Comparison of ENCODE assay signal across 1 cellular context in the genomic region with DNA sequence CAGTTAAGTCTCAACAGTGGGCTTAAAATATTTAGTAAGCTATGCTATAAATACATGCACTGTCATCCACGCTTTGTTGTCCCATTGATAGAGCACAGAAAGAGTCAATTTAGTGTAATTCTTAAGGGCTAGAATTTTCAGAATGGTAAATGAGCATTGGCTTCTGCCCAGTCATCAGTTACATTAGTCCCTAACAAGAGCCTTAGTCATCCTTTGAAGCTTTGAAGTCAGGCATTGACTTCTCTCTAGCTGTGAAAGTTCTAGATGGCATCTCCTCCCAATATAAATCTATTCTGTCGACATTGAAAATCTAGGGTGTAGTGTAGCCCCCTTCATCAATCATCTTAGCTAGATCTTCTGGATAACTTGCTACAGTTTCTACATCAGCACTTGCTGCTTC.
TF ChIP-seq lines count a peak whose summit lies in the region.

No MANE protein-coding gene starts in this region.

TF ChIP-seq in GM23338, 12 proteins besides CTCF, POLR2A, EP300 and RAD21 (continued from another document):
- TF ChIP-seq, protein P1, sequence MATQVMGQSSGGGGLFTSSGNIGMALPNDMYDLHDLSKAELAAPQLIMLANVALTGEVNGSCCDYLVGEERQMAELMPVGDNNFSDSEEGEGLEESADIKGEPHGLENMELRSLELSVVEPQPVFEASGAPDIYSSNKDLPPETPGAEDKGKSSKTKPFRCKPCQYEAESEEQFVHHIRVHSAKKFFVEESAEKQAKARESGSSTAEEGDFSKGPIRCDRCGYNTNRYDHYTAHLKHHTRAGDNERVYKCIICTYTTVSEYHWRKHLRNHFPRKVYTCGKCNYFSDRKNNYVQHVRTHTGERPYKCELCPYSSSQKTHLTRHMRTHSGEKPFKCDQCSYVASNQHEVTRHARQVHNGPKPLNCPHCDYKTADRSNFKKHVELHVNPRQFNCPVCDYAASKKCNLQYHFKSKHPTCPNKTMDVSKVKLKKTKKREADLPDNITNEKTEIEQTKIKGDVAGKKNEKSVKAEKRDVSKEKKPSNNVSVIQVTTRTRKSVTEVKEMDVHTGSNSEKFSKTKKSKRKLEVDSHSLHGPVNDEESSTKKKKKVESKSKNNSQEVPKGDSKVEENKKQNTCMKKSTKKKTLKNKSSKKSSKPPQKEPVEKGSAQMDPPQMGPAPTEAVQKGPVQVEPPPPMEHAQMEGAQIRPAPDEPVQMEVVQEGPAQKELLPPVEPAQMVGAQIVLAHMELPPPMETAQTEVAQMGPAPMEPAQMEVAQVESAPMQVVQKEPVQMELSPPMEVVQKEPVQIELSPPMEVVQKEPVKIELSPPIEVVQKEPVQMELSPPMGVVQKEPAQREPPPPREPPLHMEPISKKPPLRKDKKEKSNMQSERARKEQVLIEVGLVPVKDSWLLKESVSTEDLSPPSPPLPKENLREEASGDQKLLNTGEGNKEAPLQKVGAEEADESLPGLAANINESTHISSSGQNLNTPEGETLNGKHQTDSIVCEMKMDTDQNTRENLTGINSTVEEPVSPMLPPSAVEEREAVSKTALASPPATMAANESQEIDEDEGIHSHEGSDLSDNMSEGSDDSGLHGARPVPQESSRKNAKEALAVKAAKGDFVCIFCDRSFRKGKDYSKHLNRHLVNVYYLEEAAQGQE (IDR thresholded peaks at IDR 0.05; ENCODE audit: unreplicated experiment) = no peak
- TF ChIP-seq ZNF114 (CRISPR knock-in tag; IDR thresholded peaks at IDR 0.05) = no peak
- no peak for TF ChIP-seq ZNF331 (CRISPR knock-in tag; IDR thresholded peaks at IDR 0.05; ENCODE audit: low read depth)
- no peak for TF ChIP-seq ZNF462 (CRISPR knock-in tag; IDR thresholded peaks at IDR 0.05)
- no peak for TF ChIP-seq NANOG (IDR thresholded peaks at IDR 0.05; ENCODE audit: borderline replicate concordance)
- TF ChIP-seq CREB1 (CRISPR knock-in tag; IDR thresholded peaks at IDR 0.05; ENCODE audit: low read depth) = no peak
- no peak for TF ChIP-seq ETS1 (IDR thresholded peaks at IDR 0.05)
- TF ChIP-seq JUNB (IDR thresholded peaks at IDR 0.05; ENCODE audit: unreplicated experiment) = no peak
- TF ChIP-seq EZH2 (IDR thresholded peaks at IDR 0.05; ENCODE audit: low read depth, unreplicated experiment) = no peak
- no peak for TF ChIP-seq STAT1 (IDR thresholded peaks at IDR 0.05; ENCODE audit: unreplicated experiment)
